ENCODE assay signal across 5 cellular contexts in the genomic region with DNA sequence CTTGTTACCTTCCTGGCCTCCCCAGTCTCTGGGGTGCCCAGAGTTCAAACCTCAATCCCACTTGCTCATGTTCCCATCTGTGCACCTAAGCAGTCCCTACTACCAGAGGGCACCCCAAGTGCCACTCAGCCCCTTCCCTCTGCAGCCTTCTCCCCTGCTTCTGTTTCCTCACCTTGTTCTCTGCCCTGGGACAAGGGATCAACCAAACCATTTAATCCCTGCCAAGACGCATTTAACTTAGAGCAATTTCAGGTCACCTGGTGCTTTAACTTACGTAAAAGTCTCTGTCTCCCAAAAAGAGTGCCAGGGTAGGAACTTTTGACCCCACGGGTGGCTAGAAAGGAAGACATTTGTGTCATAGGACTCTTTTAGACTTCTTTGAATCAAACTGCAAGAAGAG.
"Had no signal": no experiment of that assay in that cellular context is flagged by ENCODE, and none has a peak within 500 bp of the region (broad histone marks: within the 10 kb centered on the region; RNA-seq: fewer than 3 reads in every experiment).

No MANE protein-coding gene starts in this region.

- H3K36me3 Mint-ChIP-seq: IgD-negative memory B cell had no signal

- DNase-seq: IMR-90 had no signal

- H3K27ac Mint-ChIP-seq: IgD-negative memory B cell had no signal

- H3K27ac ChIP-seq: HL-60 had no signal

- H3K4me3 ChIP-seq: K562 had no signal

- H3K4me3 Mint-ChIP-seq: IgD-negative memory B cell had no signal

- ATAC-seq: HepG2, K562 had no signal

- H3K4me1 Mint-ChIP-seq: IgD-negative memory B cell had no signal

- H3K9me3 Mint-ChIP-seq: IgD-negative memory B cell had no signal
